ENCODE assay signal across 8 cellular contexts in the genomic region with DNA sequence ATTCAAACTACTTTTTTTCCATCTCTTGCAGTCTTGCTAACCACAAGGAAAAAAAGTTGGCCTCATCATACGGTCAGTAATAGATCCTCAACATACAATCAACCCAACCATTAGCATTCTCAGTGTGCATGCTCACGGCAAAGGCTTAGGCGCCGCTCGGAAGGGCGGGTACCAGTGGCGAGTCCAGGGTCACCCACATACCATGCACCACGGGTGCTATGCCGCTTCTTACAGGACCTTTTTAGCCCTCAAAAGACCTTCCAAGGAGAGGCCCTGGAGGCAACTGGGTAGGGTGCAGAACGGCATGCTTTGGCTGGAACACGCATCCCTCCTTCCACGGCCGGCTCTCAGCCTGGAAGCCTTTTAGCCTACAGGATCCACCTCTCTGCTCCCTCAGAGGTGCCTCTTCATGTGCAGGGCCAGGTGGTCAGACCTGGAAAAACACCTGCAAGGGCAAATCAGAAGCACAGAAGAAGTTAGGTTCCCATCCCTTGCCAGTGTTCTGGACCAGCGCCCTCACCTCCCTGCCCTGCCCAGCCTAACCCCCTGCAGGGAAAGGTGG. TPM values are rescaled to one million over a fixed set of nuclear protein-coding genes. Genes with fewer than 3 reads are reported as not detected.
DNase-seq lines count a peak whose midpoint lies in the region; ATAC-seq and TF ChIP-seq lines count a peak whose summit lies in the region.

No MANE protein-coding gene starts in this region.

- no peaks in the 10 kb centered on the region for H3K9me3 ChIP-seq in stomach

- H3K36me3 Mint-ChIP-seq in T-helper 2 cell treated with Interferon-gamma antibody and Interleukin-4, amounts not matched to agents 5 μg/mL and 100 μg/mL, for 36 hours (ENCODE audit: low read depth): peaks cover 92% of the 10 kb centered on the region

- H3K36me3 ChIP-seq in stomach: peaks cover 58 to 72% (median 63%) of the 10 kb centered on the region in 4 donors

- TF ChIP-seq EP300 in stomach (IDR thresholded peaks at IDR 0.05): no peak

- DNase-seq in T-helper 2 cell treated with Interferon-gamma antibody and Interleukin-4, amounts not matched to agents 5 μg/mL and 100 μg/mL, for 36 hours (ENCODE audit: low spot score): no peak
- DNase-seq in T-helper 2 cell (no peak), astrocyte of the cerebellum (ENCODE audit: low read depth) (no peak), islet precursor cell (peak; percentile 59), stomach (no peak), GM13976 (ENCODE audit: low spot score) (no peak), ACHN (no peak)

- in situ Hi-C loops in astrocyte of the cerebellum (cut with HindIII; ENCODE audit: low sequenced_read_pairs) (loop anchor here (25.0 kb wide), 1 partner anchor 983 kb away; no protein-coding TSS in a partner anchor), GM13976 (cut with MboI; ENCODE audit: low sequenced_read_pairs, unreplicated experiment) (no loop called here), ACHN (cut with HindIII; ENCODE audit: low pct_ligation_motif_present, low pct_unique_long_range_greater_than_20kb, low sequenced_read_pairs) (no loop called here)

- TF ChIP-seq POLR2A in stomach (IDR thresholded peaks at IDR 0.05): peak in 1 of 4 donors; percentile 10

- H3K27ac ChIP-seq in stomach: peak overlapping the region; percentile 38 to 100 (median 100)

- H3K4me1 ChIP-seq in stomach: peaks cover 56 to 77% (median 69%) of the 10 kb centered on the region in 4 donors

- H3K27me3 Mint-ChIP-seq in T-helper 2 cell treated with Interferon-gamma antibody and Interleukin-4, amounts not matched to agents 5 μg/mL and 100 μg/mL, for 36 hours (ENCODE audit: low read depth): no peaks in the 10 kb centered on the region

- ATAC-seq in HG02678 (IDR thresholded peaks at IDR 0.05; ENCODE audit: unreplicated experiment): no peak

- H3K9me3 Mint-ChIP-seq in T-helper 2 cell treated with Interferon-gamma antibody and Interleukin-4, amounts not matched to agents 5 μg/mL and 100 μg/mL, for 36 hours: no peaks in the 10 kb centered on the region

- H3K27ac Mint-ChIP-seq in T-helper 2 cell treated with Interferon-gamma antibody and Interleukin-4, amounts not matched to agents 5 μg/mL and 100 μg/mL, for 36 hours: peak overlapping the region; percentile 63

- intact Hi-C loops in stomach (cut with DNase I; ENCODE audit: low total_unique reads): loop anchor here (10.0 kb wide), 1 partner anchor 544 kb away; no protein-coding TSS in a partner anchor

- H3K4me3 ChIP-seq in astrocyte of the cerebellum (ENCODE audit: low read depth, low read length) (peak overlapping the region; percentile 80), stomach (peak overlapping the region; percentile 64 to 97 (median 78))

- H3K4me1 Mint-ChIP-seq in T-helper 2 cell treated with Interferon-gamma antibody and Interleukin-4, amounts not matched to agents 5 μg/mL and 100 μg/mL, for 36 hours (ENCODE audit: low read depth): peaks cover 66% of the 10 kb centered on the region

- H3K27me3 ChIP-seq in stomach: no peaks in the 10 kb centered on the region

- WGBS in stomach, 5 donors: 66 to 88% (median 80%) methylated on average over 14 of the region's 14 CpGs

- H3K4me3 Mint-ChIP-seq in T-helper 2 cell treated with Interferon-gamma antibody and Interleukin-4, amounts not matched to agents 5 μg/mL and 100 μg/mL, for 36 hours: peak overlapping the region; percentile 52

- TF ChIP-seq CTCF in astrocyte of the cerebellum (IDR thresholded peaks at IDR 0.05; ENCODE audit: low read depth, low read length, missing control alignments) (no peak), stomach (IDR thresholded peaks at IDR 0.05) (no peak), GM13976 (IDR thresholded peaks at IDR 0.05; ENCODE audit: borderline replicate concordance, control extremely low read depth, extremely low read depth, insufficient read depth, missing control alignments) (no peak)

RNA-seq across cellular contexts. Expression of gene KLF6, which starts 5.8 kb away (rescaled TPM):
- total RNA-seq in stomach: 100 to 1,000 TPM in 4 of 5 donors, 10 to 100 TPM in 1; 78.2 to 187 (median 119) TPM
- 10 to 100 TPM; 25.9 to 57.0 (median 31.4) TPM for polyA plus RNA-seq in stomach
